ENCODE assay signal across 12 cellular contexts in the genomic region with DNA sequence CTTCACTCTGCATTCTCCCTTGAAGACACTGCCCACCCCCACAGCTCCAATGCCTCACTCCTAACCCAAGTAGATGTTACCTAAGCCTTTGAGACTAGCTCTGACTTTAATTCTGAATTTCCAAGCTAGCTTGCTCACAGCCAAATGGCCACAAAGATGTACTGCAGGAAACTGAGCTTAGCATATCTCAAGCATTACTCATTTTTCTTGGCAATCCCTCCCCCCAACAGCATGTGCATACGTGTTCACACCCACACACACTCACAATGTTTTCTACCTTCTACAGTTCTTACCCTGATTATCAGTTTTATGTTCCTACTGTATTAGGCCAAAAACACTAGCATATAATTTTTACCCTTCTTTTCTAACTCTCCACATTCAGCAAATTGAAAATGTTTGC. TPM values are rescaled to one million over a fixed set of nuclear protein-coding genes. Genes with fewer than 3 reads are reported as not detected.
A peak's percentile ranks its signal among the peaks of the same experiment; 100 is the strongest.
DNase-seq lines count a peak whose midpoint lies in the region; ATAC-seq and TF ChIP-seq lines count a peak whose summit lies in the region.
"Had no signal": no experiment of that assay in that cellular context is flagged by ENCODE, and none has a peak within 500 bp of the region (broad histone marks: within the 10 kb centered on the region; RNA-seq: fewer than 3 reads in every experiment).

No MANE protein-coding gene starts in this region.

- peak; percentile 81 for ATAC-seq in HCT116
- ATAC-seq in GM19023 (IDR thresholded peaks at IDR 0.05; ENCODE audit: unreplicated experiment): no peak
- ATAC-seq: activated CD8-positive, alpha-beta memory T cell treated with anti-CD3 and anti-CD28 coated beads, Interleukin-2, amount 10 ng/mL, durations not matched to agents 7 days and 5 days had no signal

- H3K79me2 ChIP-seq in HCT116 (ENCODE audit: insufficient read depth, low read length) (no peaks in the 10 kb centered on the region), fibroblast of lung (ENCODE audit: control insufficient read depth, insufficient read depth, low read length) (no peaks in the 10 kb centered on the region)

- TF ChIP-seq RAD21 in HCT116 (IDR thresholded peaks at IDR 0.05; ENCODE audit: low read depth): 0 out of 2 replicates have a peak, but pooled peaks have one; percentile 18

- H3K4me2 ChIP-seq in HCT116 (ENCODE audit: low read length) (peak overlapping the region; percentile 49), fibroblast of lung (ENCODE audit: extremely low read depth, insufficient read depth, low read length) (no peak overlapping the region)

- no peaks in the 10 kb centered on the region for H3K9me2 ChIP-seq in HCT116 (ENCODE audit: insufficient read depth)

- H3K27me3 ChIP-seq in HCT116 (ENCODE audit: insufficient read depth, low read length) (no peaks in the 10 kb centered on the region), fibroblast of lung (ENCODE audit: control insufficient read depth, insufficient read depth, low read length) (no peaks in the 10 kb centered on the region)

- H3K9ac ChIP-seq in HCT116 (ENCODE audit: low read length): no peak overlapping the region
- no peak overlapping the region for H3K9ac ChIP-seq in fibroblast of lung (ENCODE audit: insufficient read depth, low read length)

- H3K9me3 ChIP-seq in HCT116 (ENCODE audit: control insufficient read depth in 1 of 2, insufficient read depth in 1 of 2, low read depth in 1 of 2, low read length in 2 of 2): no peaks in the 10 kb centered on the region
- H3K9me3 ChIP-seq in fibroblast of lung (ENCODE audit: control insufficient read depth, insufficient read depth, low read depth, low read length): no peaks in the 10 kb centered on the region

- DNase-seq in HCT116 (ENCODE audit: low read depth, low spot score): peak; percentile 40
- DNase-seq in SW480 (ENCODE audit: low spot score): peak; percentile 50
- peak; percentile 89 to 90 for DNase-seq in fibroblast of lung (ENCODE audit: low read depth in 2 of 2)
- peak; percentile 89 for DNase-seq in retinal pigment epithelial cell (ENCODE audit: low read depth)
- DNase-seq in GF-D8 (lab: John Stamatoyannopoulos, UW): no peak
- no peak for DNase-seq in substantia nigra (lab: John Stamatoyannopoulos, UW)
- no peak for DNase-seq in epidermal melanocyte (ENCODE audit: insufficient read length, low spot score)
- DNase-seq: activated CD8-positive, alpha-beta memory T cell treated with anti-CD3 and anti-CD28 coated beads, Interleukin-2, amount 10 ng/mL, durations not matched to agents 7 days and 5 days; DMS79; NCI-H2029 treated with DMSO at 0.1 percent for 48 hours; stimulated activated CD4-positive, alpha-beta T cell treated with anti-CD3 and anti-CD28 coated beads, Interleukin-1b, Interleukin-23, amount 100 ng/mL, for 48 hours had no signal

- H3K4me3 ChIP-seq in HCT116 (replicated peaks in 1 of 2; ENCODE audit: low read depth in 1 of 2, low read length in 2 of 2) (no peak overlapping the region), fibroblast of lung (replicated peaks in 1 of 4; ENCODE audit: control extremely low read depth in 1 of 4, insufficient read depth in 1 of 4, low read depth in 3 of 4, low read length in 4 of 4) (no peak overlapping the region), retinal pigment epithelial cell (ENCODE audit: low read length) (no peak overlapping the region)

- peak in 1 of 3 experiments; percentile 30; a peak in 2 of 6 replicates for TF ChIP-seq CTCF in HCT116 (IDR thresholded peaks at IDR 0.05 in 2 of 3, conservative IDR thresholded peaks at IDR 0.05 in 1 of 3; ENCODE audit: borderline replicate concordance in 1 of 3, insufficient read depth in 1 of 3, low read depth in 2 of 3, low read length in 2 of 3)
- TF ChIP-seq CTCF in fibroblast of lung (conservative IDR thresholded peaks at IDR 0.05 in 1 of 2, IDR thresholded peaks at IDR 0.05 in 1 of 2; ENCODE audit: low read depth in 1 of 2, low read length in 2 of 2): peak; percentile 5 to 50
- TF ChIP-seq CTCF in retinal pigment epithelial cell (conservative IDR thresholded peaks at IDR 0.05; ENCODE audit: low read depth, low read length): peak; percentile 50

- TF ChIP-seq POLR2A in HCT116 (IDR thresholded peaks at IDR 0.05; ENCODE audit: borderline replicate concordance, extremely low read depth, insufficient read depth, insufficient read length): no peak

- H3K36me3 ChIP-seq in HCT116 (ENCODE audit: control insufficient read depth in 1 of 2, insufficient read depth in 2 of 2, low read length in 2 of 2): no peaks in the 10 kb centered on the region
- H3K36me3 ChIP-seq in fibroblast of lung (ENCODE audit: control insufficient read depth, insufficient read depth, low read length): no peaks in the 10 kb centered on the region

- H3K27ac ChIP-seq in HCT116 (ENCODE audit: low read depth, low read length) (no peak overlapping the region), fibroblast of lung (ENCODE audit: insufficient read depth, low read length) (no peak overlapping the region), substantia nigra (ENCODE audit: low read depth, low read length, poor library complexity, severe bottlenecking) (no peak overlapping the region)

- peaks cover 0 to 10% of the 10 kb centered on the region in 2 experiments; a peak in 2 of 4 replicates for H3K4me1 ChIP-seq in HCT116 (ENCODE audit: control insufficient read depth in 1 of 2, insufficient read depth in 2 of 2, low read length in 2 of 2)
- peaks cover 3% of the 10 kb centered on the region for H3K4me1 ChIP-seq in fibroblast of lung (ENCODE audit: control insufficient read depth, extremely low read depth, insufficient read depth, low read length)

- peak overlapping the region; percentile 77 for H2AFZ ChIP-seq in HCT116 (ENCODE audit: low read depth, low read length, poor library complexity, severe bottlenecking)
- H2AFZ ChIP-seq in fibroblast of lung (ENCODE audit: low read length): no peak overlapping the region

- intact Hi-C loops in HCT116 (cut with micrococcal nuclease): no loop called here

- no TSS peak for BruUV-seq in HCT116 (replicated peaks; lab: Mats Ljungman, UMichigan)

- RAD21 ChIA-PET in HCT116 (lab: Charles Lee; ENCODE audit: low non-redundant PET in 1 of 2, low total read pairs in 2 of 2, uncharacterized antibody in 2 of 2, unreplicated experiment in 2 of 2): no interaction called here

- POLR2A ChIA-PET in HCT116 (lab: Charles Lee): no interaction called here

- CTCF ChIA-PET in HCT116 (lab: Charles Lee): no interaction called here

- no peaks in the 10 kb centered on the region for H4K20me1 ChIP-seq in HCT116 (ENCODE audit: insufficient read depth)
- no peaks in the 10 kb centered on the region for H4K20me1 ChIP-seq in fibroblast of lung (ENCODE audit: control insufficient read depth, extremely low read depth, insufficient read depth, low read length)

TF ChIP-seq in HCT116, 20 proteins besides CTCF, POLR2A, EP300 and RAD21:
- TF ChIP-seq FOSL1 (IDR thresholded peaks at IDR 0.05; ENCODE audit: low read depth) (peak; percentile 40; the same call in 1 of the 2 replicates), SIN3A (IDR thresholded peaks at IDR 0.05; ENCODE audit: low read depth) (no peak), EZH2 (IDR thresholded peaks at IDR 0.05) (no peak), TCF7L2 (IDR thresholded peaks at IDR 0.05; ENCODE audit: borderline replicate concordance, extremely low read depth, insufficient read depth, insufficient read length) (no peak), SP1 (IDR thresholded peaks at IDR 0.05; ENCODE audit: low read depth) (peak; percentile 16; the same call in 1 of the 2 replicates), CBX3 (IDR thresholded peaks at IDR 0.05; ENCODE audit: low read depth) (0 out of 2 replicates have a peak, but pooled peaks have one; percentile 46), EGR1 (IDR thresholded peaks at IDR 0.05; ENCODE audit: low read depth) (peak; percentile 52; the same call in 1 of the 2 replicates), EZH2phosphoT487 (IDR thresholded peaks at IDR 0.05; ENCODE audit: borderline replicate concordance) (no peak), SRF (IDR thresholded peaks at IDR 0.05; ENCODE audit: low read depth) (no peak), ZNF274 (IDR thresholded peaks at IDR 0.05; ENCODE audit: low read depth, low read length) (no peak), JUND (IDR thresholded peaks at IDR 0.05) (peak; percentile 61), POLR2AphosphoS5 (IDR thresholded peaks at IDR 0.05; ENCODE audit: low read depth, low read length) (no peak), ZFX (IDR thresholded peaks at IDR 0.05) (no peak)
- TF ChIP-seq, protein P1, sequence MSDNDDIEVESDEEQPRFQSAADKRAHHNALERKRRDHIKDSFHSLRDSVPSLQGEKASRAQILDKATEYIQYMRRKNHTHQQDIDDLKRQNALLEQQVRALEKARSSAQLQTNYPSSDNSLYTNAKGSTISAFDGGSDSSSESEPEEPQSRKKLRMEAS (IDR thresholded peaks at IDR 0.05): peak; percentile 63

RNA-seq across cellular contexts. Expression of a gene that starts 13.7 kb away (rescaled TPM):
- not detected for total RNA-seq in HCT116 (2021; ENCODE audit: unreplicated experiment)
- polyA plus RNA-seq in HCT116 (2012): not detected in 2 replicates
- total RNA-seq in fibroblast of lung: 1.8 and 4.5 TPM in 2 replicates
- polyA plus RNA-seq in fibroblast of lung: 0.12 and 2.0 TPM in 2 replicates
- polyA plus RNA-seq in fibroblast of lung (2012): 0.15 and 2.7 TPM in 2 replicates
- 9.2 TPM in 1 of 2 replicates, not detected in the other for polyA minus RNA-seq in fibroblast of lung (ENCODE audit: low replicate concordance)
- total RNA-seq: activated CD8-positive, alpha-beta memory T cell treated with anti-CD3 and anti-CD28 coated beads, Interleukin-2, amount 10 ng/mL, durations not matched to agents 7 days and 5 days had no signal

Comparison
In these comparisons a context has a peak if more than half of its experiments do, and no peak if none do; other contexts are left out.
1. DNase-seq: peak in HCT116 (single experiment), SW480 (single experiment), fibroblast of lung (2 of 2) and retinal pigment epithelial cell (single experiment); none in GF-D8 (single experiment), substantia nigra (0 of 49) and epidermal melanocyte (single experiment).